ENCODE assay signal across 8 cellular contexts in the genomic region with DNA sequence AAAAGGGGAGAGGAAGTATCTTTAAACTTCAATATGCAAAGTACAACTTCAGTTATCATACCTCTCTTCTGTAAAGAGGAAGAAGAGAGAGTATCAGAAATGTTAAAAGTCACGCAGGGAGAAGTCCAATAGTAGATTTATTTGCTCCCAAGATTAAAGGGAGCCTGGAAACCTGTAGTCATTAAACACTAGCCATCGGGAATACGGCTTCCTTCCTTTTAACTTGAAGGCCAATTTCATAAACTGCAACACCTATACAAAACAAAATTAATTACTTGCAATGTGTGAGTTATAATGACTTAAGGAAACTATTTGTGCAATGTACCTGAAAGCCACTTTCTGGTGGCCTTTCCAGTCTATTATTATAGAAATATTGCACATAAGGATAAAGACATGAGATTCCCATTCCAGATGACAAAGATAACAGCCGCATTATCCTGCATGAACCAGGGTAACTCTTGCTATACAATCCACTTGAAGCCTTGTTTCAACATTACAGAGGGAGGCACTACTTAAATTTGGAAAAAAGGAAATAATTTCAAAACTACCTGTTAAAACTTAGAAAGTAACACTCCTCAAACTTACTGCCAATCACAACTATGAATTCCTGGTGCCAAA. TPM values are rescaled to one million over a fixed set of nuclear protein-coding genes. Genes with fewer than 3 reads are reported as not detected.
DNase-seq lines count a peak whose midpoint lies in the region; ATAC-seq and TF ChIP-seq lines count a peak whose summit lies in the region.

No MANE protein-coding gene starts in this region.

- H3K27me3 Mint-ChIP-seq in Calu3 (ENCODE audit: unreplicated experiment) (peaks cover 10% of the 10 kb centered on the region), endodermal cell (ENCODE audit: insufficient read depth) (no peaks in the 10 kb centered on the region)

- H3K9me3 ChIP-seq in endodermal cell (ENCODE audit: control insufficient read depth, low read length) (no peaks in the 10 kb centered on the region), neutrophil (no peaks in the 10 kb centered on the region)

- H3K36me3 Mint-ChIP-seq in Calu3 (ENCODE audit: insufficient read depth, unreplicated experiment) (peaks cover 100% of the 10 kb centered on the region), endodermal cell (ENCODE audit: low read depth) (peaks cover 22% of the 10 kb centered on the region)

- no TSS peak for BruUV-seq in Calu3 (replicated peaks; lab: Mats Ljungman, UMichigan)

- H3K9me3 Mint-ChIP-seq in Calu3 (ENCODE audit: low read depth, unreplicated experiment) (peaks cover 2% of the 10 kb centered on the region), endodermal cell (no peaks in the 10 kb centered on the region)

- ATAC-seq in HG03354 (IDR thresholded peaks at IDR 0.05; ENCODE audit: poor library complexity, severe bottlenecking, unreplicated experiment) = no peak

- CTCF ChIA-PET in Calu3 (lab: Charles Lee) = interaction anchor here (0.7 to 0.8 kb wide), 4 partner anchors 16 to 509 kb away, joined by 3 to 4 read pairs (median 4); no protein-coding TSS in a partner anchor

- H3K4me1 Mint-ChIP-seq in Calu3 (ENCODE audit: low read depth, unreplicated experiment) (peaks cover 36% of the 10 kb centered on the region), endodermal cell (peaks cover 71% of the 10 kb centered on the region)

- H3K27me3 ChIP-seq in endodermal cell (ENCODE audit: control insufficient read depth, insufficient read depth, low read length, poor library complexity, severe bottlenecking) (no peaks in the 10 kb centered on the region), neutrophil (no peaks in the 10 kb centered on the region)

- intact Hi-C loops in Calu3 (cut with micrococcal nuclease; ENCODE audit: unreplicated experiment) = loop anchor here (5.0 to 10.0 kb wide), 2 partner anchors 224 to 266 kb away; no protein-coding TSS in a partner anchor

- peaks cover 33% of the 10 kb centered on the region for H3K36me3 ChIP-seq in endodermal cell (ENCODE audit: control insufficient read depth, insufficient read depth, low read length)
- H3K36me3 ChIP-seq in neutrophil = peaks cover 26% of the 10 kb centered on the region

- H3K4me1 ChIP-seq in endodermal cell (ENCODE audit: control insufficient read depth, insufficient read depth, low read length) (peaks cover 7% of the 10 kb centered on the region), neutrophil (ENCODE audit: control insufficient read depth in 1 of 2, insufficient read depth in 1 of 2, low read depth in 1 of 2, low read length in 1 of 2) (peaks cover 42 to 83% of the 10 kb centered on the region in 2 experiments)

- TF ChIP-seq CTCF in Calu3 (IDR thresholded peaks at IDR 0.05; ENCODE audit: unreplicated experiment) = no peak
- TF ChIP-seq CTCF in endodermal cell (conservative IDR thresholded peaks at IDR 0.05) = no peak
- no peak for TF ChIP-seq CTCF in neutrophil (IDR thresholded peaks at IDR 0.05)

- H3K27ac Mint-ChIP-seq in Calu3 (ENCODE audit: unreplicated experiment) (peak overlapping the region; percentile 99), endodermal cell (no peak overlapping the region)

- no peak overlapping the region for H3K9ac ChIP-seq in endodermal cell (ENCODE audit: extremely low read depth, low read length, poor library complexity, severe bottlenecking)

- H3K4me3 Mint-ChIP-seq in Calu3 (ENCODE audit: low read depth, unreplicated experiment) = peak overlapping the region; percentile 87
- H3K4me3 Mint-ChIP-seq in endodermal cell = peak overlapping the region; percentile 92

- no peak overlapping the region for H3K27ac ChIP-seq in endodermal cell (ENCODE audit: low read depth, low read length)
- peak overlapping the region; percentile 98 for H3K27ac ChIP-seq in neutrophil

- DNase-seq in Calu3 (no peak), NCI-H69 (lab: John Stamatoyannopoulos, UW) (peak; percentile 35), endodermal cell (no peak), hepatic stellate cell (ENCODE audit: low spot score) (no peak), SW480 (ENCODE audit: low spot score) (no peak)
- no peak for DNase-seq in activated CD4-positive, alpha-beta T cell treated with anti-CD3 and anti-CD28 coated beads for 1 hour

- WGBS in endodermal cell (ENCODE audit: insufficient coverage in 1 of 2, insufficient read length in 1 of 2), 2 experiments = 93% methylated on average over 4 of the region's 4 CpGs; no CpG with 5 or more reads in 1 of the 2 experiments

- H3K4me3 ChIP-seq in endodermal cell (ENCODE audit: low read length) (peak overlapping the region; percentile 82), neutrophil (ENCODE audit: low read depth in 1 of 2, low read length in 1 of 2) (peak overlapping the region; percentile 80 to 96)

RNA-seq across cellular contexts. Expression of gene BTG1, which starts 4.6 kb away (rescaled TPM):
- total RNA-seq in Calu3 (2022) = 123 and 131 TPM in 2 replicates
- 10 to 100 TPM; 30.4 to 34.1 TPM for total RNA-seq in endodermal cell
- polyA plus RNA-seq in endodermal cell (2013, experiment 1 of 2) = 81.7 TPM
- polyA plus RNA-seq in endodermal cell (2013, experiment 2 of 2) = 69.9 TPM
